10 cellular contexts compared by ENCODE assay signal in genomic region chr16:88828711-88829110, GRCh38. TPM values are rescaled to one million over a fixed set of nuclear protein-coding genes. Genes with fewer than 3 reads are reported as not detected.
"Had no signal": no experiment of that assay in that cellular context is flagged by ENCODE, and none has a peak within 500 bp of the region (broad histone marks: within the 10 kb centered on the region; RNA-seq: fewer than 3 reads in every experiment).

No MANE protein-coding gene starts in this region.

- H3K4me1 Mint-ChIP-seq: IgD-negative memory B cell had no signal

- H3K4me2 ChIP-seq: KMS-11 had no signal

- ATAC-seq: HepG2, K562 had no signal

- DNase-seq: IMR-90, KBM-7, KG1 had no signal

- H3K36me3 Mint-ChIP-seq: IgD-negative memory B cell had no signal

- H3K4me3 ChIP-seq: K562 had no signal

- H3K27ac ChIP-seq: HL-60, KMS-11 had no signal

- H3K27me3 Mint-ChIP-seq: IgD-negative memory B cell had no signal

- H3K9me3 Mint-ChIP-seq: IgD-negative memory B cell had no signal

- H3K9ac ChIP-seq: KMS-11 had no signal

- H3K27ac Mint-ChIP-seq: IgD-negative memory B cell had no signal

RNA-seq across cellular contexts. Expression of gene PABPN1L, which starts 37.7 kb away (rescaled TPM):
- total RNA-seq: HepG2, HT-29, HT1080, IMR-90 had no signal
- polyA plus RNA-seq: HepG2, IgD-negative memory B cell, IMR-90 had no signal
